In genomic region chr6:85675030-85675819, GRCh38 we compare ENCODE assay signal across 8 cellular contexts. TPM values are rescaled to one million over a fixed set of nuclear protein-coding genes. Genes with fewer than 3 reads are reported as not detected.
DNase-seq lines count a peak whose midpoint lies in the region; ATAC-seq and TF ChIP-seq lines count a peak whose summit lies in the region.

No MANE protein-coding gene starts in this region.

- intact Hi-C loops in activated B cell treated with CpG ODN at 0.5 μM for 24 hours (cut with micrococcal nuclease) (loop anchor here (5.0 to 10.0 kb wide), 4 partner anchors 50 to 1480 kb away; partner anchors contain the start of genes CEP162 and ZNF292), right cardiac atrium (cut with DNase I) (loop anchor here in 3 of 4 donors (5.0 kb wide), 2 partner anchors 33 to 83 kb away; partner anchors contain the start of genes SNX14 (in 2 of the 3) and SYNCRIP (in 1 of the 3))

- no peaks in the 10 kb centered on the region for H3K27me3 ChIP-seq in right cardiac atrium (ENCODE audit: control insufficient read depth, insufficient read depth)

- H3K36me3 Mint-ChIP-seq in activated naive CD4-positive, alpha-beta T cell treated with anti-CD3 and anti-CD28 coated beads, Interleukin-2, amount 50 U/mL, for 24 hours, result peaks cover 49% of the 10 kb centered on the region
- peaks cover 60% of the 10 kb centered on the region for H3K36me3 Mint-ChIP-seq in activated B cell treated with CpG ODN at 0.5 μM for 24 hours (ENCODE audit: low read depth)
- peaks cover 42% of the 10 kb centered on the region for H3K36me3 Mint-ChIP-seq in type B pancreatic cell

- no peaks in the 10 kb centered on the region for H3K27me3 Mint-ChIP-seq in activated naive CD4-positive, alpha-beta T cell treated with anti-CD3 and anti-CD28 coated beads, Interleukin-2, amount 50 U/mL, for 24 hours
- H3K27me3 Mint-ChIP-seq in activated B cell treated with CpG ODN at 0.5 μM for 24 hours (no peaks in the 10 kb centered on the region), type B pancreatic cell (peaks cover 5% of the 10 kb centered on the region)

- no peaks in the 10 kb centered on the region for H3K9me3 ChIP-seq in right cardiac atrium (ENCODE audit: control insufficient read depth, low read length)

- peaks cover 5% of the 10 kb centered on the region for H3K9me3 Mint-ChIP-seq in activated naive CD4-positive, alpha-beta T cell treated with anti-CD3 and anti-CD28 coated beads, Interleukin-2, amount 50 U/mL, for 24 hours
- no peaks in the 10 kb centered on the region for H3K9me3 Mint-ChIP-seq in activated B cell treated with CpG ODN at 0.5 μM for 24 hours
- H3K9me3 Mint-ChIP-seq in type B pancreatic cell, result no peaks in the 10 kb centered on the region

- peak overlapping the region; percentile 98 for H3K4me3 Mint-ChIP-seq in activated naive CD4-positive, alpha-beta T cell treated with anti-CD3 and anti-CD28 coated beads, Interleukin-2, amount 50 U/mL, for 24 hours
- H3K4me3 Mint-ChIP-seq in activated B cell treated with CpG ODN at 0.5 μM for 24 hours (peak overlapping the region; percentile 99), type B pancreatic cell (peak overlapping the region; percentile 99)

- TF ChIP-seq CTCF in activated B cell treated with CpG ODN at 0.5 μM for 24 hours (IDR thresholded peaks at IDR 0.05) (no peak), type B pancreatic cell (conservative IDR thresholded peaks at IDR 0.05) (no peak)

- CTCF ChIA-PET in activated B cell treated with CpG ODN at 0.5 μM for 24 hours (lab: Charles Lee), result no interaction called here

- H3K4me1 Mint-ChIP-seq in activated naive CD4-positive, alpha-beta T cell treated with anti-CD3 and anti-CD28 coated beads, Interleukin-2, amount 50 U/mL, for 24 hours, result peaks cover 61% of the 10 kb centered on the region
- H3K4me1 Mint-ChIP-seq in activated B cell treated with CpG ODN at 0.5 μM for 24 hours (peaks cover 73% of the 10 kb centered on the region), type B pancreatic cell (ENCODE audit: unreplicated experiment) (peaks cover 40% of the 10 kb centered on the region)

- no peak for DNase-seq in activated naive CD4-positive, alpha-beta T cell (lab: John Stamatoyannopoulos, UW)
- DNase-seq in activated B cell treated with CpG ODN at 0.5 μM for 24 hours (no peak), right cardiac atrium (no peak), type B pancreatic cell (ENCODE audit: extremely low spot score, unreplicated experiment) (no peak), NCI-H1105 treated with DMSO at 0.1 percent for 48 hours (lab: John Stamatoyannopoulos, UW) (no peak)
- DNase-seq in activated CD4-positive, CD25-positive, alpha-beta regulatory T cell (lab: John Stamatoyannopoulos, UW), result no peak

- POLR2A ChIA-PET in activated B cell treated with CpG ODN at 0.5 μM for 24 hours (lab: Charles Lee), result interaction anchor here (0.9 to 8.5 kb wide), 5 partner anchors 8 to 81 kb away, joined by 3 to 845 read pairs (median 5); partner anchors contain the start of genes SNX14 and SYNCRIP

- 67% methylated on average over 4 of the region's 4 CpGs for WGBS in right cardiac atrium

- peak overlapping the region; percentile 90 for H3K4me3 ChIP-seq in right cardiac atrium (ENCODE audit: low read length)

- ATAC-seq in activated B cell treated with CpG ODN at 0.5 μM for 24 hours (ENCODE audit: low read depth), result no peak
- ATAC-seq in right cardiac atrium, result no peak
- no peak for ATAC-seq in GM21447 (IDR thresholded peaks at IDR 0.05; ENCODE audit: unreplicated experiment)

- no peak overlapping the region for H3K27ac ChIP-seq in right cardiac atrium (ENCODE audit: low read length)

- no peaks in the 10 kb centered on the region for H3K4me1 ChIP-seq in right cardiac atrium (ENCODE audit: control insufficient read depth, insufficient read depth, low read length)

- H3K27ac Mint-ChIP-seq in activated naive CD4-positive, alpha-beta T cell treated with anti-CD3 and anti-CD28 coated beads, Interleukin-2, amount 50 U/mL, for 24 hours, result peak overlapping the region; percentile 68
- H3K27ac Mint-ChIP-seq in activated B cell treated with CpG ODN at 0.5 μM for 24 hours (no peak overlapping the region), type B pancreatic cell (peak overlapping the region; percentile 77)

RNA-seq across cellular contexts. Expression of gene SYNCRIP, which starts 32.5 kb away (rescaled TPM):
- total RNA-seq in activated B cell treated with CpG ODN at 0.5 μM for 24 hours (119 and 122 TPM in 2 replicates), right cardiac atrium (10 to 100 TPM; 60.8 to 89.5 (median 65.7) TPM), type B pancreatic cell (ENCODE audit: low replicate concordance) (116 and 117 TPM in 2 replicates)
- polyA plus RNA-seq in right cardiac atrium, result 31.7 TPM
